ENCODE assay signal across 10 cellular contexts in genomic region chr9:35341585-35341984, GRCh38.
DNase-seq lines count a peak whose midpoint lies in the region; ATAC-seq lines count a peak whose summit lies in the region.
"Had no signal": no experiment of that assay in that cellular context is flagged by ENCODE, and none has a peak within 500 bp of the region (broad histone marks: within the 10 kb centered on the region; RNA-seq: fewer than 3 reads in every experiment).

No MANE protein-coding gene starts in this region.

- peak; percentile 62 for DNase-seq in GM04503 (ENCODE audit: low read depth)
- DNase-seq in RPMI7951 (ENCODE audit: low read depth): peak; percentile 67
- peak; percentile 83 for DNase-seq in cardiac septum (ENCODE audit: low spot score)
- peak; percentile 69 for DNase-seq in putamen (ENCODE audit: low spot score)
- no peak for DNase-seq in stimulated activated naive CD4-positive, alpha-beta T cell (lab: John Stamatoyannopoulos, UW)
- DNase-seq: amniotic stem cell, SW 1271 had no signal

- intact Hi-C loops in cardiac septum (cut with DNase I): no loop called here

- ATAC-seq in HG02623 (IDR thresholded peaks at IDR 0.05; ENCODE audit: unreplicated experiment) (no peak), GM18502 (IDR thresholded peaks at IDR 0.05; ENCODE audit: poor library complexity, unreplicated experiment) (no peak), HG03460 (IDR thresholded peaks at IDR 0.05; ENCODE audit: unreplicated experiment) (no peak)

Comparison
In these comparisons a context has a peak if more than half of its experiments do, and no peak if none do; other contexts are left out.
1. DNase-seq: peak in GM04503 (single experiment), RPMI7951 (single experiment), cardiac septum (single experiment) and putamen (single experiment); none in stimulated activated naive CD4-positive, alpha-beta T cell (0 of 6).